In genomic region chr22:24550028-24550901, GRCh38 we compare ENCODE assay signal across 1 cellular context.
TF ChIP-seq lines count a peak whose summit lies in the region.

No MANE protein-coding gene starts in this region.

TF ChIP-seq in HepG2, 621 proteins besides CTCF, POLR2A, EP300 and RAD21 (continued from another document and continues in another):
- TF ChIP-seq ZNF142 (CRISPR knock-in tag; IDR thresholded peaks at IDR 0.05) = no peak
- no peak for TF ChIP-seq NFE2L1 (CRISPR knock-in tag; IDR thresholded peaks at IDR 0.05; ENCODE audit: borderline replicate concordance)
- peak; percentile 58; the same call in 1 of the 2 replicates for TF ChIP-seq ZNF569 (CRISPR knock-in tag; IDR thresholded peaks at IDR 0.05; ENCODE audit: borderline replicate concordance)
- TF ChIP-seq ZNF878 (CRISPR knock-in tag; IDR thresholded peaks at IDR 0.05) = peak; percentile 74; the same call in 1 of the 2 replicates
- no peak for TF ChIP-seq SRSF9 (IDR thresholded peaks at IDR 0.05; ENCODE audit: borderline replicate concordance, insufficient read depth, low read depth, low read length, poor library complexity, severe bottlenecking)
- TF ChIP-seq SNRNP70 (IDR thresholded peaks at IDR 0.05; ENCODE audit: low read depth, low read length) = no peak
- TF ChIP-seq MBNL3 (CRISPR knock-in tag; conservative IDR thresholded peaks at IDR 0.05) = no peak
- TF ChIP-seq HCFC1 (IDR thresholded peaks at IDR 0.05; ENCODE audit: low read depth, low read length) = no peak
- TF ChIP-seq ARID2 (CRISPR knock-in tag; IDR thresholded peaks at IDR 0.05; ENCODE audit: borderline replicate concordance) = peak; percentile 97
- TF ChIP-seq, protein P1, sequence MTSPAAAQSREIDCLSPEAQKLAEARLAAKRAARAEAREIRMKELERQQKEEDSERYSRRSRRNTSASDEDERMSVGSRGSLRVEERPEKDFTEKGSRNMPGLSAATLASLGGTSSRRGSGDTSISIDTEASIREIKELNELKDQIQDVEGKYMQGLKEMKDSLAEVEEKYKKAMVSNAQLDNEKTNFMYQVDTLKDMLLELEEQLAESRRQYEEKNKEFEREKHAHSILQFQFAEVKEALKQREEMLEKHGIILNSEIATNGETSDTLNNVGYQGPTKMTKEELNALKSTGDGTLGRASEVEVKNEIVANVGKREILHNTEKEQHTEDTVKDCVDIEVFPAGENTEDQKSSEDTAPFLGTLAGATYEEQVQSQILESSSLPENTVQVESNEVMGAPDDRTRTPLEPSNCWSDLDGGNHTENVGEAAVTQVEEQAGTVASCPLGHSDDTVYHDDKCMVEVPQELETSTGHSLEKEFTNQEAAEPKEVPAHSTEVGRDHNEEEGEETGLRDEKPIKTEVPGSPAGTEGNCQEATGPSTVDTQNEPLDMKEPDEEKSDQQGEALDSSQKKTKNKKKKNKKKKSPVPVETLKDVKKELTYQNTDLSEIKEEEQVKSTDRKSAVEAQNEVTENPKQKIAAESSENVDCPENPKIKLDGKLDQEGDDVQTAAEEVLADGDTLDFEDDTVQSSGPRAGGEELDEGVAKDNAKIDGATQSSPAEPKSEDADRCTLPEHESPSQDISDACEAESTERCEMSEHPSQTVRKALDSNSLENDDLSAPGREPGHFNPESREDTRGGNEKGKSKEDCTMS (CRISPR knock-in tag; conservative IDR thresholded peaks at IDR 0.05) = no peak
- TF ChIP-seq KDM5B (CRISPR knock-in tag; IDR thresholded peaks at IDR 0.05; ENCODE audit: borderline replicate concordance) = peak; percentile 93
- no peak for TF ChIP-seq SIN3B (IDR thresholded peaks at IDR 0.05; ENCODE audit: low read length)
- TF ChIP-seq THYN1 (CRISPR knock-in tag; IDR thresholded peaks at IDR 0.05; ENCODE audit: borderline replicate concordance, low read depth) = no peak
- no peak for TF ChIP-seq PHF5A (CRISPR knock-in tag; IDR thresholded peaks at IDR 0.05; ENCODE audit: low read depth, unreplicated experiment)
- peak; percentile 37; the same call in 1 of the 2 replicates for TF ChIP-seq ZNF501 (CRISPR knock-in tag; IDR thresholded peaks at IDR 0.05)
- TF ChIP-seq BCL6 (CRISPR knock-in tag; IDR thresholded peaks at IDR 0.05) = peak; percentile 78
- no peak for TF ChIP-seq DNMT1 (CRISPR knock-in tag; IDR thresholded peaks at IDR 0.05)
- TF ChIP-seq KAT7 (CRISPR knock-in tag; IDR thresholded peaks at IDR 0.05; ENCODE audit: borderline replicate concordance) = peak; percentile 83; the same call in 1 of the 2 replicates
- no peak for TF ChIP-seq MTA3 (CRISPR knock-in tag; IDR thresholded peaks at IDR 0.05)
- peak; percentile 93 for TF ChIP-seq HNRNPL (IDR thresholded peaks at IDR 0.05; ENCODE audit: low read depth, low read length)
- TF ChIP-seq KLF9 (CRISPR knock-in tag; IDR thresholded peaks at IDR 0.05; ENCODE audit: low read depth) = no peak
- TF ChIP-seq, protein P2, sequence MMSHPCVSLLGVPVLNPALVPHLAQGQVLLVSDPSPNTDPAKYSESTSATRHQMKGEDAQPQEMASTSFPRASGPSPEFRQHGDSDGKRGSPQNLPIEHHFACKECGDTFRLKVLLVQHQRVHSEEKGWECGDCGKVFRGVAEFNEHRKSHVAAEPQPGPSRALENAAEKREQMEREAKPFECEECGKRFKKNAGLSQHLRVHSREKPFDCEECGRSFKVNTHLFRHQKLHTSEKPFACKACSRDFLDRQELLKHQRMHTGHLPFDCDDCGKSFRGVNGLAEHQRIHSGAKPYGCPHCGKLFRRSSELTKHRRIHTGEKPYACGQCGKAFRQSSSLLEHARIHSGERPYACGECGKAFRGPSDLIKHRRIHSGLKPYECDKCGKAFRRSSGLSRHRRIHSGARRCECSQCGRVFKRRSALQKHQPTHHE (CRISPR knock-in tag; IDR thresholded peaks at IDR 0.05; ENCODE audit: borderline replicate concordance) = peak; percentile 71; the same call in 1 of the 2 replicates
- TF ChIP-seq ZNF788 (CRISPR knock-in tag; IDR thresholded peaks at IDR 0.05; ENCODE audit: borderline replicate concordance) = peak; percentile 78
- peak; percentile 88; the same call in 1 of the 2 replicates for TF ChIP-seq TOPORS (CRISPR knock-in tag; IDR thresholded peaks at IDR 0.05)
- no peak for TF ChIP-seq NR1H2 (CRISPR knock-in tag; IDR thresholded peaks at IDR 0.05; ENCODE audit: borderline replicate concordance, low read depth)
- TF ChIP-seq MATR3 (CRISPR knock-in tag; IDR thresholded peaks at IDR 0.05) = no peak
- TF ChIP-seq ZNF337 (CRISPR knock-in tag; IDR thresholded peaks at IDR 0.05; ENCODE audit: borderline replicate concordance, low read depth) = no peak
- TF ChIP-seq HOMEZ (CRISPR knock-in tag; IDR thresholded peaks at IDR 0.05; ENCODE audit: low read depth) = peak; percentile 82
- TF ChIP-seq ARNTL (CRISPR knock-in tag; IDR thresholded peaks at IDR 0.05) = peak; percentile 83
- peak; percentile 16; the same call in 1 of the 2 replicates for TF ChIP-seq ZC3H13 (CRISPR knock-in tag; IDR thresholded peaks at IDR 0.05)
- TF ChIP-seq CEBPZ (IDR thresholded peaks at IDR 0.05; ENCODE audit: low read length) = no peak
- TF ChIP-seq SRSF1 (optimal IDR thresholded peaks at IDR 0.05; ENCODE audit: low read depth, low read length) = no peak
- TF ChIP-seq ADNP (CRISPR knock-in tag; IDR thresholded peaks at IDR 0.05) = no peak
- peak; percentile 22; the same call in 1 of the 2 replicates for TF ChIP-seq ZSCAN31 (CRISPR knock-in tag; IDR thresholded peaks at IDR 0.05; ENCODE audit: low read depth)
- TF ChIP-seq PBX3 (CRISPR knock-in tag; IDR thresholded peaks at IDR 0.05; ENCODE audit: borderline replicate concordance) = no peak
- TF ChIP-seq ZNF234 (CRISPR knock-in tag; conservative IDR thresholded peaks at IDR 0.05) = no peak
- TF ChIP-seq PREB (CRISPR knock-in tag; IDR thresholded peaks at IDR 0.05) = no peak
- TF ChIP-seq ZNF782 (CRISPR knock-in tag; IDR thresholded peaks at IDR 0.05; ENCODE audit: borderline replicate concordance) = no peak
- peak; percentile 70 for TF ChIP-seq CEBPB (IDR thresholded peaks at IDR 0.05; ENCODE audit: borderline replicate concordance, low read depth, low read length)
- 0 out of 2 replicates have a peak, but pooled peaks have one; percentile 78 for TF ChIP-seq ZNF513 (CRISPR knock-in tag; conservative IDR thresholded peaks at IDR 0.05)
- peak; percentile 28; the same call in 1 of the 2 replicates for TF ChIP-seq ZNF644 (CRISPR knock-in tag; IDR thresholded peaks at IDR 0.05; ENCODE audit: low read depth)
- no peak for TF ChIP-seq ZNF747 (CRISPR knock-in tag; IDR thresholded peaks at IDR 0.05; ENCODE audit: borderline replicate concordance)
